8 cellular contexts compared by ENCODE assay signal in genomic region chr17:8173056-8173870, GRCh38. TPM values are rescaled to one million over a fixed set of nuclear protein-coding genes. Genes with fewer than 3 reads are reported as not detected.
A peak's percentile ranks its signal among the peaks of the same experiment; 100 is the strongest.
DNase-seq lines count a peak whose midpoint lies in the region; ATAC-seq, FAIRE-seq and TF ChIP-seq lines count a peak whose summit lies in the region.

No MANE protein-coding gene starts in this region.

- no peak for TF ChIP-seq CTCF in H1 (IDR thresholded peaks at IDR 0.05; ENCODE audit: control extremely low read depth in 1 of 3, insufficient read depth in 1 of 3, low read depth in 1 of 3, low read length in 3 of 3)

- H3K27ac ChIP-seq in H1 (ENCODE audit: low read depth, low read length) (peak overlapping the region; percentile 99), mesenchymal stem cell (ENCODE audit: low read length, poor library complexity, severe bottlenecking) (peak overlapping the region; percentile 95)

- H2BK15ac ChIP-seq in H1 (ENCODE audit: low read length) (no peak overlapping the region), mesenchymal stem cell (ENCODE audit: low read depth, poor library complexity, severe bottlenecking) (no peak overlapping the region)

- no peaks in the 10 kb centered on the region for H3K9me3 ChIP-seq in H1 (ENCODE audit: insufficient read depth in 2 of 2, low read depth in 1 of 2, low read length in 1 of 2)
- H3K9me3 ChIP-seq in mesenchymal stem cell (ENCODE audit: control insufficient read depth, low read length) = no peaks in the 10 kb centered on the region

- H3K4me1 Mint-ChIP-seq in activated CD4-positive, alpha-beta memory T cell treated with anti-CD3 and anti-CD28 coated beads, Interleukin-2, amount 10 ng/mL, durations not matched to agents 7 days and 5 days = peaks cover 57% of the 10 kb centered on the region
- peaks cover 29 to 45% of the 10 kb centered on the region in 2 donors for H3K4me1 Mint-ChIP-seq in stimulated activated naive B cell treated with anti-CD40 and anti-IgM and Interleukin-4, amounts not matched to agents 10 μg/mL and 1 μg/mL and 100 μg/mL, for 72 hours

- H3K4ac ChIP-seq in H1 (replicated peaks; ENCODE audit: insufficient read length, low read depth, low read length) (no peak overlapping the region), mesenchymal stem cell (ENCODE audit: low read depth in 1 of 2, low read length in 2 of 2) (no peak overlapping the region)

- no peaks in the 10 kb centered on the region for H3K36me3 ChIP-seq in H1 (ENCODE audit: control insufficient read depth in 2 of 4, insufficient read depth in 4 of 4, low read length in 3 of 4)
- H3K36me3 ChIP-seq in mesenchymal stem cell (ENCODE audit: control insufficient read depth in 1 of 2, insufficient read depth in 2 of 2, low read depth in 1 of 2, low read length in 2 of 2) = no peaks in the 10 kb centered on the region

- peak overlapping the region; percentile 76 for H3K4me3 Mint-ChIP-seq in activated CD4-positive, alpha-beta memory T cell treated with anti-CD3 and anti-CD28 coated beads, Interleukin-2, amount 10 ng/mL, durations not matched to agents 7 days and 5 days
- H3K4me3 Mint-ChIP-seq in stimulated activated naive B cell treated with anti-CD40 and anti-IgM and Interleukin-4, amounts not matched to agents 10 μg/mL and 1 μg/mL and 100 μg/mL, for 72 hours = peak overlapping the region; percentile 82 to 93

- H2AFZ ChIP-seq in H1 (ENCODE audit: low read length) = 0 out of 2 replicates have a peak overlapping the region, but pooled peaks have one; percentile 47
- no peak overlapping the region for H2AFZ ChIP-seq in mesenchymal stem cell (ENCODE audit: low read depth, low read length)

- H3K56ac ChIP-seq in H1 (replicated peaks; ENCODE audit: insufficient read length, low read depth, low read length) = peak overlapping the region; percentile 48

- ATAC-seq in GM21367 (IDR thresholded peaks at IDR 0.05; ENCODE audit: unreplicated experiment) = peak; percentile 50
- peak; percentile 84 to 85 for ATAC-seq in stimulated activated naive B cell treated with anti-CD40 and anti-IgM and Interleukin-4, amounts not matched to agents 10 μg/mL and 1 μg/mL and 100 μg/mL, for 72 hours (replicated peaks)

- peak in 1 of 2 experiments; percentile 57; a peak in 1 of 3 replicates for TF ChIP-seq EP300 in H1 (IDR thresholded peaks at IDR 0.05; ENCODE audit: borderline replicate concordance in 1 of 2, low read depth in 2 of 2, low read length in 2 of 2)

- H3K27me3 Mint-ChIP-seq in activated CD4-positive, alpha-beta memory T cell treated with anti-CD3 and anti-CD28 coated beads, Interleukin-2, amount 10 ng/mL, durations not matched to agents 7 days and 5 days = no peaks in the 10 kb centered on the region
- H3K27me3 Mint-ChIP-seq in stimulated activated naive B cell treated with anti-CD40 and anti-IgM and Interleukin-4, amounts not matched to agents 10 μg/mL and 1 μg/mL and 100 μg/mL, for 72 hours = no peaks in the 10 kb centered on the region

- H3K23me2 ChIP-seq in H1 (ENCODE audit: low read depth, low read length) = peaks cover 18% of the 10 kb centered on the region

- POLR2A ChIA-PET in activated CD4-positive, alpha-beta memory T cell treated with anti-CD3 and anti-CD28 coated beads, Interleukin-2, amount 10 ng/mL, durations not matched to agents 7 days and 5 days (lab: Charles Lee) = interaction anchor here (0.6 to 6.4 kb wide), 58 partner anchors 15 to 1138 kb away, joined by 3 to 653 read pairs (median 5); partner anchors contain the start of genes ALOXE3, AURKB, BORCS6 and CNTROB
- POLR2A ChIA-PET in H1 (lab: Charles Lee; ENCODE audit: partially characterized antibody) = interaction anchor here (0.6 to 9.3 kb wide), 69 partner anchors 9 to 859 kb away, joined by 3 to 289 read pairs (median 5); partner anchors contain the start of genes ALOX12B, ALOXE3, ATP1B2 and AURKB

- H3K27ac Mint-ChIP-seq in activated CD4-positive, alpha-beta memory T cell treated with anti-CD3 and anti-CD28 coated beads, Interleukin-2, amount 10 ng/mL, durations not matched to agents 7 days and 5 days = peak overlapping the region; percentile 95
- peak overlapping the region; percentile 100 for H3K27ac Mint-ChIP-seq in stimulated activated naive B cell treated with anti-CD40 and anti-IgM and Interleukin-4, amounts not matched to agents 10 μg/mL and 1 μg/mL and 100 μg/mL, for 72 hours

- H3K4me1 ChIP-seq in H1 (replicated peaks in 1 of 4; ENCODE audit: control insufficient read depth in 3 of 4, insufficient read depth in 4 of 4, low read length in 3 of 4) = peaks cover 3 to 13% (median 8%) of the 10 kb centered on the region in 4 experiments
- peaks cover 18% of the 10 kb centered on the region for H3K4me1 ChIP-seq in mesenchymal stem cell (ENCODE audit: control insufficient read depth, insufficient read depth, low read depth, low read length)

- no peak overlapping the region for H2BK20ac ChIP-seq in H1 (ENCODE audit: low read length)

- TF ChIP-seq RAD21 in H1 (IDR thresholded peaks at IDR 0.05 in 1 of 2, conservative IDR thresholded peaks at IDR 0.05 in 1 of 2; ENCODE audit: low read depth in 2 of 2, low read length in 2 of 2) = 0 out of 4 replicates have a peak, but pooled peaks of 1 of the 2 experiments have one; percentile 0

- H3K79me1 ChIP-seq in H1 (ENCODE audit: low read depth, low read length) = no peaks in the 10 kb centered on the region
- peaks cover 8% of the 10 kb centered on the region for H3K79me1 ChIP-seq in mesenchymal stem cell (replicated peaks; ENCODE audit: low read length, poor library complexity, severe bottlenecking)

- H3K4me2 ChIP-seq in H1 (ENCODE audit: insufficient read depth in 1 of 2, low read depth in 2 of 2, low read length in 2 of 2) (peak overlapping the region; percentile 74 to 96), mesenchymal stem cell (ENCODE audit: low read length, poor library complexity, severe bottlenecking) (peak overlapping the region; percentile 66)

- FAIRE-seq in H1 (lab: Jason Lieb, UNC) = peak; percentile 78

- no peak overlapping the region for H4K5ac ChIP-seq in H1 (ENCODE audit: insufficient read length, low read depth, low read length)

- TF ChIP-seq POLR2A in H1 (IDR thresholded peaks at IDR 0.05; ENCODE audit: control extremely low read depth in 1 of 2, low read depth in 2 of 2, low read length in 2 of 2) = peak; percentile 100

- H4K8ac ChIP-seq in H1 (ENCODE audit: extremely low read depth, insufficient read depth, low read length) (no peak overlapping the region), mesenchymal stem cell (ENCODE audit: low read length) (no peak overlapping the region)

- H2BK5ac ChIP-seq in H1 (ENCODE audit: low read depth, low read length) (peak overlapping the region; percentile 97), mesenchymal stem cell (ENCODE audit: low read depth, low read length, poor library complexity, severe bottlenecking) (peak overlapping the region; percentile 68)

- H3K27me3 ChIP-seq in H1 (replicated peaks in 1 of 4; ENCODE audit: control insufficient read depth in 3 of 4, extremely low read depth in 1 of 4, insufficient read depth in 3 of 4, low read length in 3 of 4) (no peaks in the 10 kb centered on the region), mesenchymal stem cell (ENCODE audit: control insufficient read depth in 1 of 2, insufficient read depth in 1 of 2, low read length in 2 of 2) (no peaks in the 10 kb centered on the region)

- no peaks in the 10 kb centered on the region for H4K20me1 ChIP-seq in H1 (replicated peaks in 1 of 2; ENCODE audit: control insufficient read depth in 1 of 2, insufficient read depth in 2 of 2, low read length in 2 of 2)

- H2BK120ac ChIP-seq in H1 (replicated peaks; ENCODE audit: low read depth, low read length) (peak overlapping the region; percentile 93), mesenchymal stem cell (ENCODE audit: low read depth, low read length) (no peak overlapping the region)

- no peak overlapping the region for H2AK5ac ChIP-seq in H1 (ENCODE audit: low read depth, low read length)
- H2AK5ac ChIP-seq in mesenchymal stem cell (ENCODE audit: low read length, severe bottlenecking) = no peak overlapping the region

- H3K9me3 Mint-ChIP-seq in activated CD4-positive, alpha-beta memory T cell treated with anti-CD3 and anti-CD28 coated beads, Interleukin-2, amount 10 ng/mL, durations not matched to agents 7 days and 5 days = no peaks in the 10 kb centered on the region
- H3K9me3 Mint-ChIP-seq in stimulated activated naive B cell treated with anti-CD40 and anti-IgM and Interleukin-4, amounts not matched to agents 10 μg/mL and 1 μg/mL and 100 μg/mL, for 72 hours = no peaks in the 10 kb centered on the region

- peak overlapping the region; percentile 27 to 68 (median 51) for H3K4me3 ChIP-seq in H1 (ENCODE audit: extremely low read depth in 1 of 4, insufficient read depth in 2 of 4, low read depth in 3 of 4, low read length in 4 of 4)
- peak overlapping the region in 1 of 2 experiments; percentile 68 for H3K4me3 ChIP-seq in mesenchymal stem cell (ENCODE audit: insufficient read depth in 1 of 2, low read depth in 1 of 2, low read length in 2 of 2)

- H3K14ac ChIP-seq in H1 (ENCODE audit: insufficient read length) (no peak overlapping the region), mesenchymal stem cell (ENCODE audit: low read length in 2 of 2) (no peak overlapping the region)

- H3K18ac ChIP-seq in H1 (ENCODE audit: extremely low read depth, low read length) (no peak overlapping the region; the same call in 1 of the 2 replicates), mesenchymal stem cell (ENCODE audit: low read depth in 1 of 2, low read length in 2 of 2) (no peak overlapping the region)

- DNase-seq in D341Med (ENCODE audit: low spot score) (peak; percentile 55), HPDE6-E6E7 (ENCODE audit: extremely low spot score) (peak; percentile 50), NCI-H82 treated with DMSO at 0.1 percent for 48 hours (lab: John Stamatoyannopoulos, UW; ENCODE audit: unreplicated experiment) (peak; percentile 99), H1 (ENCODE audit: low read depth in 1 of 2, low spot score in 2 of 2) (no peak), mesenchymal stem cell (peak; percentile 99)
- peak; percentile 84 for DNase-seq in activated CD4-positive, alpha-beta memory T cell treated with anti-CD3 and anti-CD28 coated beads, Interleukin-2, amount 10 ng/mL, durations not matched to agents 7 days and 5 days
- DNase-seq in stimulated activated naive B cell treated with anti-CD40 and anti-IgM and Interleukin-4, amounts not matched to agents 10 μg/mL and 1 μg/mL and 100 μg/mL, for 72 hours = peak; percentile 79

- H3K23ac ChIP-seq in H1 (ENCODE audit: insufficient read length) (no peak overlapping the region), mesenchymal stem cell (ENCODE audit: low read length in 2 of 2) (no peak overlapping the region)

- no peaks in the 10 kb centered on the region for H3K79me2 ChIP-seq in H1 (ENCODE audit: control insufficient read depth in 1 of 2, insufficient read depth in 2 of 2, low read length in 2 of 2)

- 3% methylated on average over 23 of the region's 23 CpGs; no CpG with 5 or more reads in 1 of the 2 experiments for WGBS in H1 (ENCODE audit: extremely low coverage in 1 of 2, insufficient coverage in 1 of 2, insufficient read length in 1 of 2, insufficient replicate concordance in 2 of 2, low coverage in 1 of 2, low lambda C conversion rate in 2 of 2, missing lambda C conversion rate in 1 of 2), 2 experiments
- WGBS in mesenchymal stem cell = 3% methylated on average over 23 of the region's 23 CpGs

- H2BK12ac ChIP-seq in H1 (ENCODE audit: low read depth, low read length) (no peak overlapping the region), mesenchymal stem cell (ENCODE audit: low read length in 2 of 2) (no peak overlapping the region)

- no peak overlapping the region for H4K91ac ChIP-seq in H1 (replicated peaks; ENCODE audit: insufficient read length, low read length)
- no peak overlapping the region for H4K91ac ChIP-seq in mesenchymal stem cell (ENCODE audit: low read length)

- CTCF ChIA-PET in activated CD4-positive, alpha-beta memory T cell treated with anti-CD3 and anti-CD28 coated beads, Interleukin-2, amount 10 ng/mL, durations not matched to agents 7 days and 5 days (lab: Charles Lee) = interaction anchor here (0.7 to 2.2 kb wide), 12 partner anchors 9 to 128 kb away, joined by 3 to 10 read pairs (median 5); partner anchors contain the start of gene BORCS6
- CTCF ChIA-PET in H1 (lab: Charles Lee; ENCODE audit: partially characterized antibody) = interaction anchor here (0.9 to 1.1 kb wide), 3 partner anchors 15 to 40 kb away, joined by 3 read pairs; no protein-coding TSS in a partner anchor

- peaks cover 3% of the 10 kb centered on the region for H3K36me3 Mint-ChIP-seq in activated CD4-positive, alpha-beta memory T cell treated with anti-CD3 and anti-CD28 coated beads, Interleukin-2, amount 10 ng/mL, durations not matched to agents 7 days and 5 days (ENCODE audit: low read depth)
- peaks cover 0 to 3% of the 10 kb centered on the region in 2 donors for H3K36me3 Mint-ChIP-seq in stimulated activated naive B cell treated with anti-CD40 and anti-IgM and Interleukin-4, amounts not matched to agents 10 μg/mL and 1 μg/mL and 100 μg/mL, for 72 hours

- H3K9ac ChIP-seq in H1 (replicated peaks in 1 of 4; ENCODE audit: extremely low read depth in 1 of 4, low read depth in 3 of 4, low read length in 3 of 4) (peak overlapping the region; percentile 83 to 95 (median 90)), mesenchymal stem cell (ENCODE audit: low read length) (peak overlapping the region; percentile 93)

RNA-seq across cellular contexts. Expression of gene TMEM107, which starts 2.9 kb away (rescaled TPM):
- 10 to 100 TPM; 49.7 to 53.9 TPM for total RNA-seq in activated CD4-positive, alpha-beta memory T cell treated with anti-CD3 and anti-CD28 coated beads, Interleukin-2, amount 10 ng/mL, durations not matched to agents 7 days and 5 days
- 17.3 and 17.9 TPM in 2 replicates for total RNA-seq in H1 (2021; fragmentation: NEBNext Ultra II Directional; extraction: Animal tissue kit (Norgen Biotek cat#: 25700))
- polyA plus RNA-seq in H1 (2011; rRNA removed) = 21.4 and 21.5 TPM in 2 replicates
- polyA plus RNA-seq in H1 (2011; cell fraction: cytosol; rRNA removed) = 16.0 TPM
- 16.9 TPM for polyA plus RNA-seq in H1 (2011; cell fraction: nucleus; rRNA removed)
- 8.9 to 12.0 TPM (median 9.6 TPM) in 4 replicates for polyA plus RNA-seq in H1 (2012, experiment 1 of 2)
- polyA plus RNA-seq in H1 (2012, experiment 2 of 2) = 8.0 TPM
- 9.6 TPM for polyA plus RNA-seq in H1 (2013, experiment 1 of 2)
- 10.3 TPM for polyA plus RNA-seq in H1 (2013, experiment 2 of 2)
- polyA minus RNA-seq in H1 (2011; rRNA and poly(A)+ RNA removed) = 37.4 and 44.0 TPM in 2 replicates
- polyA minus RNA-seq in H1 (2011; cell fraction: cytosol; rRNA and poly(A)+ RNA removed) = 34.1 TPM
- polyA minus RNA-seq in H1 (2011; cell fraction: nucleus; rRNA and poly(A)+ RNA removed) = 181 TPM
- 9.0 TPM for polyA plus RNA-seq in mesenchymal stem cell (2013, experiment 1 of 2)
- 9.7 TPM for polyA plus RNA-seq in mesenchymal stem cell (2013, experiment 2 of 2)

RNA-seq across cellular contexts. Expression of gene VAMP2, which starts 10.5 kb away (rescaled TPM):
- total RNA-seq in activated CD4-positive, alpha-beta memory T cell treated with anti-CD3 and anti-CD28 coated beads, Interleukin-2, amount 10 ng/mL, durations not matched to agents 7 days and 5 days = 10 to 100 TPM; 75.2 to 79.1 TPM
- 19.0 and 20.5 TPM in 2 replicates for total RNA-seq in H1 (2021; fragmentation: NEBNext Ultra II Directional; extraction: Animal tissue kit (Norgen Biotek cat#: 25700))
- 19.3 and 25.2 TPM in 2 replicates for polyA plus RNA-seq in H1 (2011; rRNA removed)
- 20.4 TPM for polyA plus RNA-seq in H1 (2011; cell fraction: cytosol; rRNA removed)
- polyA plus RNA-seq in H1 (2011; cell fraction: nucleus; rRNA removed) = 33.7 TPM
- 26.5 to 28.0 TPM (median 26.9 TPM) in 4 replicates for polyA plus RNA-seq in H1 (2012, experiment 1 of 2)
- 28.6 TPM for polyA plus RNA-seq in H1 (2012, experiment 2 of 2)
- 27.3 TPM for polyA plus RNA-seq in H1 (2013, experiment 1 of 2)
- 25.2 TPM for polyA plus RNA-seq in H1 (2013, experiment 2 of 2)
- 5.5 and 6.8 TPM in 2 replicates for polyA minus RNA-seq in H1 (2011; rRNA and poly(A)+ RNA removed)
- 5.7 TPM for polyA minus RNA-seq in H1 (2011; cell fraction: cytosol; rRNA and poly(A)+ RNA removed)
- 16.5 TPM for polyA minus RNA-seq in H1 (2011; cell fraction: nucleus; rRNA and poly(A)+ RNA removed)
- 48.0 TPM for polyA plus RNA-seq in mesenchymal stem cell (2013, experiment 1 of 2)
- polyA plus RNA-seq in mesenchymal stem cell (2013, experiment 2 of 2) = 47.4 TPM

RNA-seq across cellular contexts. Expression of gene BORCS6, which starts 16.7 kb away (rescaled TPM):
- total RNA-seq in activated CD4-positive, alpha-beta memory T cell treated with anti-CD3 and anti-CD28 coated beads, Interleukin-2, amount 10 ng/mL, durations not matched to agents 7 days and 5 days = 10 to 100 TPM; 16.3 to 17.0 TPM
- total RNA-seq in H1 (2021; fragmentation: NEBNext Ultra II Directional; extraction: Animal tissue kit (Norgen Biotek cat#: 25700)) = 3.6 and 4.6 TPM in 2 replicates
- polyA plus RNA-seq in H1 (2011; rRNA removed) = 3.3 and 3.8 TPM in 2 replicates
- 3.7 TPM for polyA plus RNA-seq in H1 (2011; cell fraction: cytosol; rRNA removed)
- polyA plus RNA-seq in H1 (2011; cell fraction: nucleus; rRNA removed) = 2.7 TPM
- polyA plus RNA-seq in H1 (2012, experiment 1 of 2) = 2.3 to 3.4 TPM (median 2.8 TPM) in 4 replicates
- 3.8 TPM for polyA plus RNA-seq in H1 (2012, experiment 2 of 2)
- polyA plus RNA-seq in H1 (2013, experiment 1 of 2) = 2.2 TPM
- polyA plus RNA-seq in H1 (2013, experiment 2 of 2) = 2.2 TPM
- 1.3 and 1.9 TPM in 2 replicates for polyA minus RNA-seq in H1 (2011; rRNA and poly(A)+ RNA removed)
- 3.7 TPM for polyA minus RNA-seq in H1 (2011; cell fraction: cytosol; rRNA and poly(A)+ RNA removed)
- 2.2 TPM for polyA minus RNA-seq in H1 (2011; cell fraction: nucleus; rRNA and poly(A)+ RNA removed)
- 5.7 TPM for polyA plus RNA-seq in mesenchymal stem cell (2013, experiment 1 of 2)
- polyA plus RNA-seq in mesenchymal stem cell (2013, experiment 2 of 2) = 5.5 TPM

RNA-seq across cellular contexts. Expression of gene PER1, which starts 21.1 kb away (rescaled TPM):
- total RNA-seq in activated CD4-positive, alpha-beta memory T cell treated with anti-CD3 and anti-CD28 coated beads, Interleukin-2, amount 10 ng/mL, durations not matched to agents 7 days and 5 days = 10 to 100 TPM; 53.5 to 56.6 TPM
- total RNA-seq in H1 (2021; fragmentation: NEBNext Ultra II Directional; extraction: Animal tissue kit (Norgen Biotek cat#: 25700)) = 38.0 and 39.9 TPM in 2 replicates
- polyA plus RNA-seq in H1 (2011; rRNA removed) = 9.6 and 17.3 TPM in 2 replicates
- polyA plus RNA-seq in H1 (2011; cell fraction: cytosol; rRNA removed) = 5.5 TPM
- polyA plus RNA-seq in H1 (2011; cell fraction: nucleus; rRNA removed) = 50.0 TPM
- polyA plus RNA-seq in H1 (2012, experiment 1 of 2) = 17.3 to 26.6 TPM (median 24.0 TPM) in 4 replicates
- polyA plus RNA-seq in H1 (2012, experiment 2 of 2) = 19.6 TPM
- polyA plus RNA-seq in H1 (2013, experiment 1 of 2) = 14.4 TPM
- polyA plus RNA-seq in H1 (2013, experiment 2 of 2) = 14.0 TPM
- 17.2 and 17.7 TPM in 2 replicates for polyA minus RNA-seq in H1 (2011; rRNA and poly(A)+ RNA removed)
- polyA minus RNA-seq in H1 (2011; cell fraction: cytosol; rRNA and poly(A)+ RNA removed) = 17.4 TPM
- 26.4 TPM for polyA minus RNA-seq in H1 (2011; cell fraction: nucleus; rRNA and poly(A)+ RNA removed)
- 34.9 TPM for polyA plus RNA-seq in mesenchymal stem cell (2013, experiment 1 of 2)
- polyA plus RNA-seq in mesenchymal stem cell (2013, experiment 2 of 2) = 25.8 TPM

RNA-seq across cellular contexts. Expression of gene AURKB, which starts 37.1 kb away (rescaled TPM):
- total RNA-seq in activated CD4-positive, alpha-beta memory T cell treated with anti-CD3 and anti-CD28 coated beads, Interleukin-2, amount 10 ng/mL, durations not matched to agents 7 days and 5 days = 100 to 1,000 TPM; 160 to 167 TPM
- total RNA-seq in H1 (2021; fragmentation: NEBNext Ultra II Directional; extraction: Animal tissue kit (Norgen Biotek cat#: 25700)) = 154 and 160 TPM in 2 replicates
- polyA plus RNA-seq in H1 (2011; rRNA removed) = 102 and 171 TPM in 2 replicates
- 93.9 TPM for polyA plus RNA-seq in H1 (2011; cell fraction: cytosol; rRNA removed)
- 222 TPM for polyA plus RNA-seq in H1 (2011; cell fraction: nucleus; rRNA removed)
- 155 to 177 TPM (median 169 TPM) in 4 replicates for polyA plus RNA-seq in H1 (2012, experiment 1 of 2)
- polyA plus RNA-seq in H1 (2012, experiment 2 of 2) = 172 TPM
- polyA plus RNA-seq in H1 (2013, experiment 1 of 2) = 168 TPM
- 162 TPM for polyA plus RNA-seq in H1 (2013, experiment 2 of 2)
- 55.0 and 80.2 TPM in 2 replicates for polyA minus RNA-seq in H1 (2011; rRNA and poly(A)+ RNA removed)
- 41.2 TPM for polyA minus RNA-seq in H1 (2011; cell fraction: cytosol; rRNA and poly(A)+ RNA removed)
- polyA minus RNA-seq in H1 (2011; cell fraction: nucleus; rRNA and poly(A)+ RNA removed) = 80.6 TPM
- polyA plus RNA-seq in mesenchymal stem cell (2013, experiment 1 of 2) = 11.5 TPM
- 11.0 TPM for polyA plus RNA-seq in mesenchymal stem cell (2013, experiment 2 of 2)

Comparison
In these comparisons a context has a peak if more than half of its experiments do, and no peak if none do; other contexts are left out.
1. DNase-seq: peak in D341Med (single experiment), HPDE6-E6E7 (single experiment), NCI-H82 treated with DMSO at 0.1 percent for 48 hours (single experiment), activated CD4-positive, alpha-beta memory T cell treated with anti-CD3 and anti-CD28 coated beads, Interleukin-2, amount 10 ng/mL, durations not matched to agents 7 days and 5 days (single experiment), mesenchymal stem cell (single experiment) and stimulated activated naive B cell treated with anti-CD40 and anti-IgM and Interleukin-4, amounts not matched to agents 10 μg/mL and 1 μg/mL and 100 μg/mL, for 72 hours (single experiment); none in H1 (0 of 2).